8 cellular contexts compared by ENCODE assay signal in the genomic region with DNA sequence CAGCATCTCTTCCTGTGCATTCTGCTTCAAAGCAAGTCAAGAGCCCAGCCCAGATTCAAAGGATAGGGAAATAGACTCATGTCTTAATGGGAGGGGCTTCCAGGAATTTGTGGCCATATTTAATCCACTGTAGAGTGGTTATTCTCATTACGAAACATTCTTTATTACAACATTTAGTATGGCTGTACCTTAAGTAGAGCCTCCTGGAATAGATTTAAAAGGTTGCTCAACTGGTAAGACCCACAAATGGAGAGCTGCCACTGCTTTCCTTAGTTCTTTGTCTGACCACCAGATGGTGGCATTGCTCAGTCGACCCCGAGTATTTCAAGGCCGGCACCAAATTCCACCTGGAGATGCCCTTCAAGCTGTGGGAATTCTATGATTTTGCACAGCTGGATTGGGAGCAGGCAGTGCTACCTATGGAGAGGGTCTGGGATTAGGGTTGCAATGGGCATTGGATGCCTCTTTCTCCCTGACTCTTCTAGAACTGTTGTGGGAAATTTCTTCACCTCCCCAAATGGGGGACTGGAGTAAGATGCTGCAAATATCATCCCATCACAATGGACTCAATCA.
DNase-seq lines count a peak whose midpoint lies in the region; ATAC-seq, FAIRE-seq and TF ChIP-seq lines count a peak whose summit lies in the region.

No MANE protein-coding gene starts in this region.

- POLR2A ChIA-PET in CD4-positive, alpha-beta T cell (lab: Charles Lee) = interaction anchor here (0.6 to 1.4 kb wide), 4 partner anchors 125 to 152 kb away, joined by 3 read pairs; a partner anchor contains a TSS

- H3K9me3 ChIP-seq in CD4-positive, alpha-beta T cell (ENCODE audit: control insufficient read depth, low read length) = no peaks in the 10 kb centered on the region

- peaks cover 89% of the 10 kb centered on the region for H3K4me1 Mint-ChIP-seq in CD4-positive, alpha-beta T cell (ENCODE audit: low read depth)

- no peaks in the 10 kb centered on the region for H3K27me3 ChIP-seq in CD4-positive, alpha-beta T cell (ENCODE audit: control insufficient read depth, insufficient read depth, low read length)

- H3K36me3 Mint-ChIP-seq in CD4-positive, alpha-beta T cell (ENCODE audit: low read depth) = no peaks in the 10 kb centered on the region

- peak in 9 of 10 experiments; percentile 12 to 47 (median 42) for DNase-seq in CD4-positive, alpha-beta T cell
- DNase-seq in GM19239 (ENCODE audit: insufficient read length, low spot score) (peak; percentile 30), LNCaP clone FGC (ENCODE audit: low read depth) (peak; percentile 69), SHP77 treated with DMSO at 0.1 percent for 48 hours (lab: John Stamatoyannopoulos, UW) (peak; percentile 4), amniotic epithelial cell (ENCODE audit: low read depth) (peak; percentile 91), left ventricle myocardium superior (no peak), putamen (ENCODE audit: low spot score) (peak; percentile 52)

- peaks cover 10% of the 10 kb centered on the region for H3K9me3 Mint-ChIP-seq in CD4-positive, alpha-beta T cell

- intact Hi-C loops in CD4-positive, alpha-beta T cell (cut with DNase I, micrococcal nuclease) = loop anchor here (1.0 to 10.0 kb wide), 9 partner anchors 126 to 848 kb away; a partner anchor contains a TSS
- intact Hi-C loops in left ventricle myocardium superior (cut with micrococcal nuclease) = loop anchor here (5.0 kb wide), 1 partner anchor 146 kb away; no protein-coding TSS in a partner anchor

- H3K27me3 Mint-ChIP-seq in CD4-positive, alpha-beta T cell = no peaks in the 10 kb centered on the region

- H3K4me3 ChIP-seq in LNCaP clone FGC (ENCODE audit: low read depth, low read length) = no peak overlapping the region

- TF ChIP-seq CTCF in CD4-positive, alpha-beta T cell (IDR thresholded peaks at IDR 0.05) = peak; percentile 91
- peak; percentile 80 for TF ChIP-seq CTCF in LNCaP clone FGC (IDR thresholded peaks at IDR 0.05; ENCODE audit: control insufficient read depth, extremely low read depth, insufficient read depth)

- CTCF ChIA-PET in CD4-positive, alpha-beta T cell (lab: Charles Lee) = interaction anchor here (0.6 to 1.6 kb wide), 19 partner anchors 14 to 171 kb away, joined by 3 to 8 read pairs (median 4); no protein-coding TSS in a partner anchor

- peak; percentile 19 for ATAC-seq in CD4-positive, alpha-beta T cell (ENCODE audit: poor library complexity)
- peak; percentile 52 for ATAC-seq in left ventricle myocardium superior
- no peak for ATAC-seq in GM19467 (IDR thresholded peaks at IDR 0.05; ENCODE audit: unreplicated experiment)

- peak; percentile 96 for FAIRE-seq in GM19239 (lab: Jason Lieb, UNC)

- no peak overlapping the region for H3K27ac ChIP-seq in CD4-positive, alpha-beta T cell (ENCODE audit: low read depth, low read length)

- H3K27ac Mint-ChIP-seq in CD4-positive, alpha-beta T cell = peak overlapping the region; percentile 68

- no peak overlapping the region for H3K4me3 Mint-ChIP-seq in CD4-positive, alpha-beta T cell
